Comparison of ENCODE assay signal across 6 cellular contexts in the genomic region with DNA sequence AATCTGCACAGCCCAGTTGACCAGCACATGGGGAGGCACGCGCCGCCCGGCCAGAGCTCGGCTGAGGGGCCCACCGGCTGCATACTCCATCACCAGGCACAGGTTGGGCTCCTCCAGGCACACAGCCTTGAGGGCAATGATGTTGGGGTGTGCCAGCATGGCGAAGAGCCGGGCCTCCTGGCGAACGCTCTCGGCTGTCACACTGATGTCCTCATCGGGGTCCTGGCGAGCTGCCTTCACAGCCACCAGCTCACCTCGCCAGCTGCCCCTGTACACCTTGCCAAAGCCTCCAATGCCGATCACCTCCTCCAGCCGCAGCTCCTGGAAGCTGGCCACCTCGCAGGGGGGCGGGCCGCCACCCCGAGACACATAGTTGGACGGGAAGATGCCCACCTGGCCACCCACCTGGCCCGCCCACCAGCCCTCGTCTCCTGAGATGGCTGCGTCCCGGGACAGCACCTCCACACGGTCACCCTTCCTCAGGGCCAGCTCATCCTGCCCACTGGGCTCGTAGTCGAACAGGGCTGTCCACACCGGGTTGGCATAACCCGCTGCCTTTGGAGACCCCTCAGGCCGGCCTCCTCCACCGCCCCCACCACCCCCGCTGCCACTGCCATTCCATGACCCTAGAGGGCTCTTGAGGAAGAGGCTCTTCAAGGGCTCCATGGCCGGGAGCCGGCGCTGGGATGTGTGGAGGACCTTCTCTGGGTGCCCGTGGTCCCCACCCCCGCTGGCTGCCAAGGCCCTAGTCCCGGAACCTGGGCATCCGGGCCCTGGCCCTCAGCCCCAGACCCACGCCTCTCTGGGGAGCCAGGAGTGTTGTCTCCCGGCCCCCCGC. TPM values are rescaled to one million over a fixed set of nuclear protein-coding genes. Genes with fewer than 3 reads are reported as not detected.
DNase-seq lines count a peak whose midpoint lies in the region; ATAC-seq and TF ChIP-seq lines count a peak whose summit lies in the region.

No MANE protein-coding gene starts in this region.

- H3K4me1 Mint-ChIP-seq in activated naive CD4-positive, alpha-beta T cell treated with anti-CD3 and anti-CD28 coated beads for 36 hours (ENCODE audit: low read depth), result peaks cover 52% of the 10 kb centered on the region

- intact Hi-C loops in activated naive CD4-positive, alpha-beta T cell treated with anti-CD3 and anti-CD28 coated beads for 36 hours (cut with micrococcal nuclease), result no loop called here

- H3K9me3 Mint-ChIP-seq in activated naive CD4-positive, alpha-beta T cell treated with anti-CD3 and anti-CD28 coated beads for 36 hours, result no peaks in the 10 kb centered on the region

- H3K27ac ChIP-seq in skin epidermis, result peak overlapping the region; percentile 48 to 98 (median 95)

- H3K27ac Mint-ChIP-seq in activated naive CD4-positive, alpha-beta T cell treated with anti-CD3 and anti-CD28 coated beads for 36 hours, result peak overlapping the region; percentile 72

- CTCF ChIA-PET in activated naive CD4-positive, alpha-beta T cell treated with anti-CD3 and anti-CD28 coated beads for 36 hours (lab: Charles Lee), result interaction anchor here (0.9 to 1.8 kb wide), 6 partner anchors 19 to 298 kb away, joined by 3 to 13 read pairs (median 4); a partner anchor contains a TSS

- TF ChIP-seq CTCF in epithelial cell of esophagus (IDR thresholded peaks at IDR 0.05; ENCODE audit: insufficient read depth, low read depth, low read length, missing control alignments), result no peak

- DNase-seq in activated naive CD4-positive, alpha-beta T cell treated with anti-CD3 and anti-CD28 coated beads for 36 hours, result peak; percentile 33
- DNase-seq in activated naive CD4-positive, alpha-beta T cell (lab: John Stamatoyannopoulos, UW), result no peak
- no peak for DNase-seq in epithelial cell of esophagus (ENCODE audit: low read depth)
- DNase-seq in NCI-H2196 treated with DMSO at 0.1 percent for 48 hours (lab: John Stamatoyannopoulos, UW; ENCODE audit: unreplicated experiment), result no peak

- no peak for ATAC-seq in HG03521 (IDR thresholded peaks at IDR 0.05; ENCODE audit: unreplicated experiment)

- H3K27me3 Mint-ChIP-seq in activated naive CD4-positive, alpha-beta T cell treated with anti-CD3 and anti-CD28 coated beads for 36 hours (ENCODE audit: low read depth), result no peaks in the 10 kb centered on the region

- H3K4me3 Mint-ChIP-seq in activated naive CD4-positive, alpha-beta T cell treated with anti-CD3 and anti-CD28 coated beads for 36 hours, result peak overlapping the region; percentile 95

- H3K4me3 ChIP-seq in epithelial cell of esophagus (ENCODE audit: low read length) (peak overlapping the region; percentile 98), skin epidermis (peak overlapping the region; percentile 55 to 91 (median 82))

- H3K36me3 Mint-ChIP-seq in activated naive CD4-positive, alpha-beta T cell treated with anti-CD3 and anti-CD28 coated beads for 36 hours (ENCODE audit: low read depth), result peaks cover 19% of the 10 kb centered on the region

RNA-seq across cellular contexts. Expression of a gene that starts 0.7 kb away (rescaled TPM):
- total RNA-seq in activated naive CD4-positive, alpha-beta T cell treated with anti-CD3 and anti-CD28 coated beads for 36 hours, result 10 to 100 TPM; 28.9 to 32.7 TPM

RNA-seq across cellular contexts. Expression of a gene that starts 2.3 kb away (rescaled TPM):
- total RNA-seq in activated naive CD4-positive, alpha-beta T cell treated with anti-CD3 and anti-CD28 coated beads for 36 hours, result 10 to 100 TPM; 21.6 to 24.7 TPM

RNA-seq across cellular contexts. Expression of a gene that starts 17.7 kb away (rescaled TPM):
- under 1 TPM in 1 of 2 experiments, not detected in 1; 0.35 TPM for total RNA-seq in activated naive CD4-positive, alpha-beta T cell treated with anti-CD3 and anti-CD28 coated beads for 36 hours

RNA-seq across cellular contexts. Expression of a gene that starts 24.6 kb away (rescaled TPM):
- total RNA-seq in activated naive CD4-positive, alpha-beta T cell treated with anti-CD3 and anti-CD28 coated beads for 36 hours, result 100 to 1,000 TPM; 146 to 150 TPM

RNA-seq across cellular contexts. Expression of a gene that starts 37.5 kb away (rescaled TPM):
- 10 to 100 TPM; 51.9 to 54.6 TPM for total RNA-seq in activated naive CD4-positive, alpha-beta T cell treated with anti-CD3 and anti-CD28 coated beads for 36 hours
